ENCODE assay signal across 8 cellular contexts in the genomic region with DNA sequence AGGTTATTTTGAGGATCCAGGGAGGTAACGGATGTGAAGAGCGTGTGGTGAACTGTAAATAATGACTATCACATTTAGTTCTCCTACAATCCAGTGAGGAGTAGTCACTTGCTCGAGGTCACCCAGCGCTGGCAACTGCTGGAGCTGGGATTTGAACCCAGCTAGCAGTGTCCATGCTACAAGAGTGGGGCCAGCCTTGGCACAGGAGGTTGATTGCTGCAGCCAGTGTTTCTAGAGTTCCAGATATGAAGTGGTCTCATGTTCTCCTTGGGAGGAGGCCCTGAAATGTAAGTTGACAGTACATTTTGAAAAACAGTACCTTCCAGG. TPM values are rescaled to one million over a fixed set of nuclear protein-coding genes. Genes with fewer than 3 reads are reported as not detected.
DNase-seq lines count a peak whose midpoint lies in the region; ATAC-seq and TF ChIP-seq lines count a peak whose summit lies in the region.

No MANE protein-coding gene starts in this region.

- H3K4me3 Mint-ChIP-seq in CD4-positive, CD25-positive, alpha-beta regulatory T cell, result peak overlapping the region; percentile 91 to 97 (median 94)
- peak overlapping the region; percentile 84 for H3K4me3 Mint-ChIP-seq in T-helper 17 cell

- in situ Hi-C loops in HAP-1 (cut with MboI; ENCODE audit: low sequenced_read_pairs), result no loop called here

- peaks cover 11% of the 10 kb centered on the region for H3K36me3 ChIP-seq in CD4-positive, CD25-positive, alpha-beta regulatory T cell (ENCODE audit: control insufficient read depth, insufficient read depth, low read length)
- H3K36me3 ChIP-seq in HAP-1 (replicated peaks) (peaks cover 39% of the 10 kb centered on the region), neuron (ENCODE audit: insufficient read depth, low read length) (peaks cover 26% of the 10 kb centered on the region)

- H3K4me1 ChIP-seq in CD4-positive, CD25-positive, alpha-beta regulatory T cell (ENCODE audit: control insufficient read depth, insufficient read depth, low read length, poor library complexity, severe bottlenecking), result peaks cover 56% of the 10 kb centered on the region
- peaks cover 16% of the 10 kb centered on the region for H3K4me1 ChIP-seq in HAP-1
- peaks cover 16% of the 10 kb centered on the region for H3K4me1 ChIP-seq in neuron (ENCODE audit: insufficient read depth, low read length)

- ATAC-seq in CD4-positive, CD25-positive, alpha-beta regulatory T cell (ENCODE audit: low read depth in 2 of 2), result no peak
- ATAC-seq in T-helper 17 cell, result no peak
- no peak for ATAC-seq in HG03196 (IDR thresholded peaks at IDR 0.05; ENCODE audit: unreplicated experiment)
- ATAC-seq in GM21390 (IDR thresholded peaks at IDR 0.05; ENCODE audit: unreplicated experiment), result no peak

- peaks cover 0 to 3% (median 0%) of the 10 kb centered on the region in 7 donors for H3K9me3 Mint-ChIP-seq in CD4-positive, CD25-positive, alpha-beta regulatory T cell

- peak overlapping the region; percentile 33 for H2AFZ ChIP-seq in neuron (ENCODE audit: low read depth, low read length)

- H3K9me3 ChIP-seq in CD4-positive, CD25-positive, alpha-beta regulatory T cell (ENCODE audit: control insufficient read depth in 2 of 2, low read length in 2 of 2), result no peaks in the 10 kb centered on the region
- H3K9me3 ChIP-seq in HAP-1 (no peaks in the 10 kb centered on the region), T-helper 17 cell (ENCODE audit: control insufficient read depth, low read length, poor library complexity, severe bottlenecking) (no peaks in the 10 kb centered on the region), neuron (ENCODE audit: low read length) (no peaks in the 10 kb centered on the region)

- DNase-seq in CD4-positive, CD25-positive, alpha-beta regulatory T cell, result no peak
- DNase-seq in HAP-1 (ENCODE audit: low spot score in 2 of 2), result peak in 1 of 2 experiments; percentile 38
- DNase-seq in T-helper 17 cell, result no peak
- peak; percentile 70 for DNase-seq in fibroblast of mammary gland (ENCODE audit: low read depth)
- DNase-seq in mesenteric fat pad (ENCODE audit: low spot score), result no peak

- no peak for TF ChIP-seq CTCF in fibroblast of mammary gland (conservative IDR thresholded peaks at IDR 0.05; ENCODE audit: control insufficient read depth, insufficient read depth, low read depth, low read length)

- H3K4me1 Mint-ChIP-seq in CD4-positive, CD25-positive, alpha-beta regulatory T cell, result peaks cover 23 to 87% (median 70%) of the 10 kb centered on the region in 4 donors
- peaks cover 64% of the 10 kb centered on the region for H3K4me1 Mint-ChIP-seq in T-helper 17 cell

- peak overlapping the region; percentile 90 to 100 (median 91) for H3K27ac Mint-ChIP-seq in CD4-positive, CD25-positive, alpha-beta regulatory T cell
- H3K27ac Mint-ChIP-seq in T-helper 17 cell, result peak overlapping the region; percentile 98

- H3K4me3 ChIP-seq in CD4-positive, CD25-positive, alpha-beta regulatory T cell (ENCODE audit: low read depth, low read length), result peak overlapping the region; percentile 85
- peak overlapping the region; percentile 77 for H3K4me3 ChIP-seq in HAP-1
- H3K4me3 ChIP-seq in fibroblast of mammary gland (ENCODE audit: control insufficient read depth, low read depth, low read length), result peak overlapping the region; percentile 84
- H3K4me3 ChIP-seq in neuron (ENCODE audit: low read length), result peak overlapping the region; percentile 86

- H3K36me3 Mint-ChIP-seq in CD4-positive, CD25-positive, alpha-beta regulatory T cell, result peaks cover 17% of the 10 kb centered on the region
- H3K36me3 Mint-ChIP-seq in T-helper 17 cell (ENCODE audit: low read depth), result no peaks in the 10 kb centered on the region

- peaks cover 19% of the 10 kb centered on the region for H3K27me3 Mint-ChIP-seq in CD4-positive, CD25-positive, alpha-beta regulatory T cell
- no peaks in the 10 kb centered on the region for H3K27me3 Mint-ChIP-seq in T-helper 17 cell

- peak overlapping the region; percentile 99 for H3K27ac ChIP-seq in CD4-positive, CD25-positive, alpha-beta regulatory T cell (ENCODE audit: insufficient read depth, low read length, poor library complexity, severe bottlenecking)

- H3K27me3 ChIP-seq in CD4-positive, CD25-positive, alpha-beta regulatory T cell (ENCODE audit: control insufficient read depth, insufficient read depth, low read length), result no peaks in the 10 kb centered on the region
- H3K27me3 ChIP-seq in HAP-1 (ENCODE audit: low read depth), result no peaks in the 10 kb centered on the region
- H3K27me3 ChIP-seq in neuron (ENCODE audit: insufficient read depth, low read length), result no peaks in the 10 kb centered on the region

RNA-seq across cellular contexts. Expression of a gene that starts 0.8 kb away (rescaled TPM):
- total RNA-seq in CD4-positive, CD25-positive, alpha-beta regulatory T cell, result 31.2 TPM
- 10 to 100 TPM; 65.8 to 83.2 (median 71.7) TPM for polyA plus RNA-seq in CD4-positive, CD25-positive, alpha-beta regulatory T cell
- total RNA-seq in T-helper 17 cell (10 to 100 TPM; 27.7 to 35.2 TPM), mesenteric fat pad (103 TPM)

RNA-seq across cellular contexts. Expression of a gene that starts 1.0 kb away (rescaled TPM):
- total RNA-seq in CD4-positive, CD25-positive, alpha-beta regulatory T cell, result 6,542 TPM
- not detected for polyA plus RNA-seq in CD4-positive, CD25-positive, alpha-beta regulatory T cell
- total RNA-seq in T-helper 17 cell (over 10,000 TPM in 1 of 2 donors, 1,000 to 10,000 TPM in 1; 7,466 to 10,512 TPM), mesenteric fat pad (19,106 TPM)

RNA-seq across cellular contexts. Expression of a gene that starts 6.1 kb away (rescaled TPM):
- total RNA-seq in CD4-positive, CD25-positive, alpha-beta regulatory T cell, result 0.84 TPM
- under 1 TPM; 0.36 to 0.66 (median 0.44) TPM for polyA plus RNA-seq in CD4-positive, CD25-positive, alpha-beta regulatory T cell
- total RNA-seq in T-helper 17 cell, result 1 to 10 TPM; 1.6 to 3.1 TPM
- total RNA-seq in mesenteric fat pad, result 0.58 TPM

RNA-seq across cellular contexts. Expression of a gene that starts 8.1 kb away (rescaled TPM):
- total RNA-seq in CD4-positive, CD25-positive, alpha-beta regulatory T cell, result 76.9 TPM
- polyA plus RNA-seq in CD4-positive, CD25-positive, alpha-beta regulatory T cell, result 100 to 1,000 TPM; 239 to 346 (median 308) TPM
- total RNA-seq in T-helper 17 cell (10 to 100 TPM; 33.9 to 48.9 TPM), mesenteric fat pad (1.3 TPM)

RNA-seq across cellular contexts. Expression of a gene that starts 14.9 kb away (rescaled TPM):
- not detected for total RNA-seq in CD4-positive, CD25-positive, alpha-beta regulatory T cell
- polyA plus RNA-seq in CD4-positive, CD25-positive, alpha-beta regulatory T cell, result under 1 TPM in 1 of 4 donors, not detected in 3; 0.48 TPM
- not detected for total RNA-seq in T-helper 17 cell
- not detected for total RNA-seq in mesenteric fat pad
